8 cellular contexts compared by ENCODE assay signal in genomic region chr16:21158208-21159110, GRCh38.
DNase-seq lines count a peak whose midpoint lies in the region; ATAC-seq and TF ChIP-seq lines count a peak whose summit lies in the region.

Gene LDAF1 (plus strand): TSS chr16:21158674. CDS start chr16:21161183, 2,509 bp downstream.

- peak within 1 kb of the TSS; percentile 76 to 78 for H3K9ac ChIP-seq in stomach smooth muscle (ENCODE audit: low read length in 2 of 2)

- H3K27me3 ChIP-seq in neuron (ENCODE audit: insufficient read depth, low read length) (no peaks in the 10 kb centered on the region), stomach smooth muscle (ENCODE audit: control insufficient read depth in 1 of 2, insufficient read depth in 2 of 2, low read length in 2 of 2) (no peaks in the 10 kb centered on the region)

- DNase-seq in D341Med (ENCODE audit: low spot score) (peak; percentile 86), HuH-7.5 (ENCODE audit: low spot score) (peak; percentile 59), activated gamma-delta T cell (lab: John Stamatoyannopoulos, UW) (peak; percentile 52), foreskin melanocyte (peak; percentile 82)

- H3K4me3 ChIP-seq in neuron (ENCODE audit: low read length) (peak within 1 kb of the TSS; percentile 64), stomach smooth muscle (ENCODE audit: low read length in 2 of 2) (peak within 1 kb of the TSS; percentile 71 to 87)

- H3K9me3 ChIP-seq in neuron (ENCODE audit: low read length) (no peaks in the 10 kb centered on the region), stomach smooth muscle (ENCODE audit: control insufficient read depth in 2 of 2, low read length in 2 of 2) (no peaks in the 10 kb centered on the region)

- H3K36me3 ChIP-seq in neuron (ENCODE audit: insufficient read depth, low read length) (peaks cover 20% of the 10 kb centered on the region), stomach smooth muscle (ENCODE audit: control insufficient read depth in 2 of 2, insufficient read depth in 2 of 2, low read length in 2 of 2) (peaks cover 0 to 3% of the 10 kb centered on the region in 2 donors)

- peak; percentile 67 for TF ChIP-seq POLR2A in Raji (IDR thresholded peaks at IDR 0.05; ENCODE audit: insufficient read depth, low read depth, low read length)

- H3K27ac ChIP-seq in stomach smooth muscle (ENCODE audit: low read length): peak within 1 kb of the TSS; percentile 82

- peak; percentile 81 for ATAC-seq in GM21447 (IDR thresholded peaks at IDR 0.05; ENCODE audit: unreplicated experiment)

- H2AFZ ChIP-seq in neuron (ENCODE audit: low read depth, low read length): peak within 1 kb of the TSS; percentile 88

- H3K4me1 ChIP-seq in neuron (ENCODE audit: insufficient read depth, low read length): peaks cover 10% of the 10 kb centered on the region
- H3K4me1 ChIP-seq in stomach smooth muscle (ENCODE audit: control insufficient read depth, insufficient read depth, low read length): peaks cover 50% of the 10 kb centered on the region

Comparison
In these comparisons a context has a peak if more than half of its experiments do, and no peak if none do; other contexts are left out.
1. Peak in every context shown above with its lines: DNase-seq, ATAC-seq, H3K4me3 ChIP-seq and H3K27ac ChIP-seq.